ENCODE assay signal across 1 cellular context in the genomic region with DNA sequence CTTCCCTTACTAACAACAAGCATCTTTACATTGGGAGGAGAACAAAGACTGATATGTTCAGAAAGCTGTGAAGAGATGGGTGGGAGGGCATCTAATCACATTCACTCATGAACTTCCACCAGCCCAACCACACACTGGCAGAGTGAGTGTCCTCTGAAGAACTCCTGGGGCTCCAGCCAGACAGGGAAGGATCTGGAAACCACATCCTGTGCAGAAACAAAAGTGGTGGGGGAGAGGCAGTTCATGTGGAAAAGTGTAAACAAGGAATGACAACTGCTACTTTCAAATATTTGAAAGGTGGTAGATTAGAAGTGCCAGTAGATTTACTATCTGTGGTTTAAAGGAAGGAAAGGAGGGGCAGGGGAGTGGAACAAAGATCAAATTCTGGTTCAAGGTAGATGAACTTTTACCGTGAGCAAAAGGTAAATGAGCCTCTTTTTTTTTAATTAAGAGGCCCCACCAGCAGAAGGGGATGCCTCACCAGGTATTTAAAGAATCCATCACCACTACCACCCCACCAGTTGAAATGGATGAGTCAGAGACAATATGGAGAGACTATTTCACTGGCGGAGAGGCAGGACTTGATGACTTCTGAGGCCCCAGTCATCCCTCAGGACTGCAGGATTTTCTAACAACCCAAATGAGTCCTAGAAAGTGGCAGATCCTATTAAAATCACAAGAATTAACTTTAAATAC.
TF ChIP-seq lines count a peak whose summit lies in the region.

No MANE protein-coding gene starts in this region.

TF ChIP-seq in liver, 16 proteins besides CTCF, POLR2A, EP300 and RAD21 (continued from another document):
- TF ChIP-seq HNF4G (IDR thresholded peaks at IDR 0.05), result no peak
- TF ChIP-seq NR2F2 (IDR thresholded peaks at IDR 0.05), result no peak
- TF ChIP-seq FOXA2 (IDR thresholded peaks at IDR 0.05), result peak; percentile 70
- TF ChIP-seq SP1 (IDR thresholded peaks at IDR 0.05), result peak; percentile 18
- TF ChIP-seq GABPA (IDR thresholded peaks at IDR 0.05 in 1 of 2, conservative IDR thresholded peaks at IDR 0.05 in 1 of 2), result no peak
- no peak for TF ChIP-seq EGR1 (IDR thresholded peaks at IDR 0.05; ENCODE audit: low read depth in 2 of 2)
- TF ChIP-seq, protein P1, sequence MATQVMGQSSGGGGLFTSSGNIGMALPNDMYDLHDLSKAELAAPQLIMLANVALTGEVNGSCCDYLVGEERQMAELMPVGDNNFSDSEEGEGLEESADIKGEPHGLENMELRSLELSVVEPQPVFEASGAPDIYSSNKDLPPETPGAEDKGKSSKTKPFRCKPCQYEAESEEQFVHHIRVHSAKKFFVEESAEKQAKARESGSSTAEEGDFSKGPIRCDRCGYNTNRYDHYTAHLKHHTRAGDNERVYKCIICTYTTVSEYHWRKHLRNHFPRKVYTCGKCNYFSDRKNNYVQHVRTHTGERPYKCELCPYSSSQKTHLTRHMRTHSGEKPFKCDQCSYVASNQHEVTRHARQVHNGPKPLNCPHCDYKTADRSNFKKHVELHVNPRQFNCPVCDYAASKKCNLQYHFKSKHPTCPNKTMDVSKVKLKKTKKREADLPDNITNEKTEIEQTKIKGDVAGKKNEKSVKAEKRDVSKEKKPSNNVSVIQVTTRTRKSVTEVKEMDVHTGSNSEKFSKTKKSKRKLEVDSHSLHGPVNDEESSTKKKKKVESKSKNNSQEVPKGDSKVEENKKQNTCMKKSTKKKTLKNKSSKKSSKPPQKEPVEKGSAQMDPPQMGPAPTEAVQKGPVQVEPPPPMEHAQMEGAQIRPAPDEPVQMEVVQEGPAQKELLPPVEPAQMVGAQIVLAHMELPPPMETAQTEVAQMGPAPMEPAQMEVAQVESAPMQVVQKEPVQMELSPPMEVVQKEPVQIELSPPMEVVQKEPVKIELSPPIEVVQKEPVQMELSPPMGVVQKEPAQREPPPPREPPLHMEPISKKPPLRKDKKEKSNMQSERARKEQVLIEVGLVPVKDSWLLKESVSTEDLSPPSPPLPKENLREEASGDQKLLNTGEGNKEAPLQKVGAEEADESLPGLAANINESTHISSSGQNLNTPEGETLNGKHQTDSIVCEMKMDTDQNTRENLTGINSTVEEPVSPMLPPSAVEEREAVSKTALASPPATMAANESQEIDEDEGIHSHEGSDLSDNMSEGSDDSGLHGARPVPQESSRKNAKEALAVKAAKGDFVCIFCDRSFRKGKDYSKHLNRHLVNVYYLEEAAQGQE (IDR thresholded peaks at IDR 0.05), result peak; percentile 19
- peak; percentile 19 to 78 for TF ChIP-seq HNF4A (conservative IDR thresholded peaks at IDR 0.05)
- peak in 1 of 2 donors; percentile 40 for TF ChIP-seq JUND (IDR thresholded peaks at IDR 0.05)
- TF ChIP-seq TAF1 (conservative IDR thresholded peaks at IDR 0.05), result no peak
- TF ChIP-seq RXRA (IDR thresholded peaks at IDR 0.05), result peak; percentile 50 to 82
- peak; percentile 23 for TF ChIP-seq FOXA1 (IDR thresholded peaks at IDR 0.05)
- TF ChIP-seq YY1 (IDR thresholded peaks at IDR 0.05), result no peak
